Comparison of ENCODE assay signal across 8 cellular contexts in genomic region chr5:178163772-178164735, GRCh38. TPM values are rescaled to one million over a fixed set of nuclear protein-coding genes. Genes with fewer than 3 reads are reported as not detected.
DNase-seq lines count a peak whose midpoint lies in the region; ATAC-seq, FAIRE-seq and TF ChIP-seq lines count a peak whose summit lies in the region.

No MANE protein-coding gene starts in this region.

- peak; percentile 93 for ATAC-seq in HG02798 (IDR thresholded peaks at IDR 0.05; ENCODE audit: poor library complexity, unreplicated experiment)
- peak; percentile 97 for ATAC-seq in activated naive CD8-positive, alpha-beta T cell treated with anti-CD3 and anti-CD28 coated beads, Interleukin-2, amount 50 U/mL, for 24 hours
- peak; percentile 97 for ATAC-seq in aorta (ENCODE audit: low FRiP score)

- no peaks in the 10 kb centered on the region for H3K9me3 Mint-ChIP-seq in activated naive CD8-positive, alpha-beta T cell treated with anti-CD3 and anti-CD28 coated beads, Interleukin-2, amount 50 U/mL, for 24 hours

- H3K27ac Mint-ChIP-seq in activated naive CD8-positive, alpha-beta T cell treated with anti-CD3 and anti-CD28 coated beads, Interleukin-2, amount 50 U/mL, for 24 hours, result no peak overlapping the region

- FAIRE-seq in GM12891 (lab: Jason Lieb, UNC), result peak; percentile 96

- no peak overlapping the region for H3K4me3 Mint-ChIP-seq in activated naive CD8-positive, alpha-beta T cell treated with anti-CD3 and anti-CD28 coated beads, Interleukin-2, amount 50 U/mL, for 24 hours

- H3K27me3 ChIP-seq in left ventricle myocardium inferior (ENCODE audit: low read depth), result peaks cover 57% of the 10 kb centered on the region
- no peaks in the 10 kb centered on the region for H3K27me3 ChIP-seq in aorta (ENCODE audit: control insufficient read depth in 1 of 2, insufficient read depth in 2 of 2, low read length in 1 of 2)

- H3K36me3 ChIP-seq in left ventricle myocardium inferior (no peaks in the 10 kb centered on the region), aorta (ENCODE audit: control insufficient read depth in 1 of 2, insufficient read depth in 2 of 2, low read length in 1 of 2) (no peaks in the 10 kb centered on the region)

- H3K27ac ChIP-seq in left ventricle myocardium inferior (replicated peaks) (no peak overlapping the region), aorta (ENCODE audit: low read depth in 1 of 2, low read length in 2 of 2) (no peak overlapping the region)

- DNase-seq in GM12891 (ENCODE audit: insufficient read length, low spot score) (peak; percentile 92), NCI-H1694 (lab: John Stamatoyannopoulos, UW) (peak; percentile 70), T follicular helper cell (ENCODE audit: low read depth) (peak; percentile 85), left ventricle myocardium inferior (peak; percentile 79), renal cortical epithelial cell (ENCODE audit: low read depth) (peak; percentile 35), aorta (peak; percentile 88 to 97)
- DNase-seq in activated naive CD8-positive, alpha-beta T cell treated with anti-CD3 and anti-CD28 coated beads, Interleukin-2, amount 50 U/mL, for 24 hours, result peak; percentile 95

- WGBS in aorta, 2 donors, result 8 to 9% methylated on average over 33 of the region's 33 CpGs

- H3K9me3 ChIP-seq in left ventricle myocardium inferior (replicated peaks), result no peaks in the 10 kb centered on the region
- H3K9me3 ChIP-seq in aorta (ENCODE audit: control insufficient read depth, low read length), result no peaks in the 10 kb centered on the region

- peak; percentile 100 for TF ChIP-seq CTCF in left ventricle myocardium inferior (IDR thresholded peaks at IDR 0.05; ENCODE audit: borderline replicate concordance)

- H3K27me3 Mint-ChIP-seq in activated naive CD8-positive, alpha-beta T cell treated with anti-CD3 and anti-CD28 coated beads, Interleukin-2, amount 50 U/mL, for 24 hours, result peaks cover 15% of the 10 kb centered on the region

- no peak for TF ChIP-seq POLR2A in GM12891 (IDR thresholded peaks at IDR 0.05; ENCODE audit: low read depth, low read length)

- H3K4me3 ChIP-seq in left ventricle myocardium inferior (peak overlapping the region; percentile 30), aorta (ENCODE audit: low read length in 2 of 2) (no peak overlapping the region)

- H3K4me1 Mint-ChIP-seq in activated naive CD8-positive, alpha-beta T cell treated with anti-CD3 and anti-CD28 coated beads, Interleukin-2, amount 50 U/mL, for 24 hours, result peaks cover 3% of the 10 kb centered on the region

- intact Hi-C loops in left ventricle myocardium inferior (cut with micrococcal nuclease), result loop anchor here (2.0 kb wide), 1 partner anchor 87 kb away; no protein-coding TSS in a partner anchor
- intact Hi-C loops in aorta (cut with DNase I), result loop anchor here (1.0 to 10.0 kb wide), 3 partner anchors 87 to 559 kb away; partner anchors contain the start of gene B4GALT7 (in 1 of the 2)

- H3K36me3 Mint-ChIP-seq in activated naive CD8-positive, alpha-beta T cell treated with anti-CD3 and anti-CD28 coated beads, Interleukin-2, amount 50 U/mL, for 24 hours (ENCODE audit: low read depth), result no peaks in the 10 kb centered on the region

- peaks cover 8% of the 10 kb centered on the region for H3K4me1 ChIP-seq in left ventricle myocardium inferior
- H3K4me1 ChIP-seq in aorta (ENCODE audit: control insufficient read depth in 1 of 2, insufficient read depth in 2 of 2, low read length in 2 of 2), result no peaks in the 10 kb centered on the region

TF ChIP-seq in GM12891, 5 proteins besides CTCF, POLR2A, EP300 and RAD21:
- TF ChIP-seq TAF1 (IDR thresholded peaks at IDR 0.05; ENCODE audit: low read depth, low read length) (no peak), POLR2AphosphoS5 (IDR thresholded peaks at IDR 0.05; ENCODE audit: low read depth, low read length) (no peak), PAX5 (IDR thresholded peaks at IDR 0.05; ENCODE audit: insufficient read depth, low read length, severe bottlenecking) (peak; percentile 74), SPI1 (IDR thresholded peaks at IDR 0.05; ENCODE audit: low read depth, low read length) (no peak), POU2F2 (IDR thresholded peaks at IDR 0.05; ENCODE audit: low read depth, low read length) (no peak)
TF ChIP-seq in GM12891: peak in this region for 1.

RNA-seq across cellular contexts. Expression of gene NHP2, which starts 10.4 kb away (rescaled TPM):
- polyA plus RNA-seq in GM12891 (2012; ENCODE audit: low read depth, missing spikeins), result 273 TPM
- total RNA-seq in left ventricle myocardium inferior, result 78.1 TPM
- total RNA-seq in renal cortical epithelial cell, result 146 and 242 TPM in 2 replicates
- total RNA-seq in aorta, result 10 to 100 TPM; 55.7 to 70.6 TPM
- 100 to 1,000 TPM in 1 of 2 donors, 10 to 100 TPM in 1; 96.2 to 130 TPM for polyA plus RNA-seq in aorta

RNA-seq across cellular contexts. Expression of gene GMCL2, which starts 23.1 kb away (rescaled TPM):
- polyA plus RNA-seq in GM12891 (2012; ENCODE audit: low read depth, missing spikeins), result 0.03 TPM
- total RNA-seq in left ventricle myocardium inferior, result not detected
- total RNA-seq in renal cortical epithelial cell, result not detected in 2 replicates
- not detected for total RNA-seq in aorta
- polyA plus RNA-seq in aorta, result not detected

RNA-seq across cellular contexts. Expression of gene RMND5B, which starts 33.2 kb away (rescaled TPM):
- polyA plus RNA-seq in GM12891 (2012; ENCODE audit: low read depth, missing spikeins), result 21.7 TPM
- total RNA-seq in left ventricle myocardium inferior (38.9 TPM), renal cortical epithelial cell (30.9 and 34.1 TPM in 2 replicates), aorta (10 to 100 TPM; 35.0 to 38.8 TPM)
- polyA plus RNA-seq in aorta, result 10 to 100 TPM; 28.2 to 38.9 TPM

RNA-seq across cellular contexts. Expression of gene HNRNPAB, which starts 40.3 kb away (rescaled TPM):
- polyA plus RNA-seq in GM12891 (2012; ENCODE audit: low read depth, missing spikeins), result 163 TPM
- total RNA-seq in left ventricle myocardium inferior, result 85.2 TPM
- 51.1 and 56.9 TPM in 2 replicates for total RNA-seq in renal cortical epithelial cell
- total RNA-seq in aorta, result 100 to 1,000 TPM in 1 of 2 donors, 10 to 100 TPM in 1; 84.9 to 112 TPM
- polyA plus RNA-seq in aorta, result 10 to 100 TPM; 62.5 to 80.5 TPM

RNA-seq across cellular contexts. Expression of gene N4BP3, which starts 50.7 kb away (rescaled TPM):
- polyA plus RNA-seq in GM12891 (2012; ENCODE audit: low read depth, missing spikeins), result 3.8 TPM
- total RNA-seq in left ventricle myocardium inferior (1.8 TPM), renal cortical epithelial cell (2.6 and 3.3 TPM in 2 replicates), aorta (1 to 10 TPM in 1 of 2 donors, under 1 TPM in 1; 0.19 to 2.0 TPM)
- polyA plus RNA-seq in aorta, result under 1 TPM; 0.03 to 0.13 TPM

Comparison
In these comparisons a context has a peak if more than half of its experiments do, and no peak if none do; other contexts are left out.
1. DNase-seq: peak in every context shown above with its lines; median percentile 95 in activated naive CD8-positive, alpha-beta T cell treated with anti-CD3 and anti-CD28 coated beads, Interleukin-2, amount 50 U/mL, for 24 hours; 92 in aorta; 92 in GM12891; 85 in T follicular helper cell; 79 in left ventricle myocardium inferior; 70 in NCI-H1694; 35 in renal cortical epithelial cell.